Comparison of ENCODE assay signal across 1 cellular context in the genomic region with DNA sequence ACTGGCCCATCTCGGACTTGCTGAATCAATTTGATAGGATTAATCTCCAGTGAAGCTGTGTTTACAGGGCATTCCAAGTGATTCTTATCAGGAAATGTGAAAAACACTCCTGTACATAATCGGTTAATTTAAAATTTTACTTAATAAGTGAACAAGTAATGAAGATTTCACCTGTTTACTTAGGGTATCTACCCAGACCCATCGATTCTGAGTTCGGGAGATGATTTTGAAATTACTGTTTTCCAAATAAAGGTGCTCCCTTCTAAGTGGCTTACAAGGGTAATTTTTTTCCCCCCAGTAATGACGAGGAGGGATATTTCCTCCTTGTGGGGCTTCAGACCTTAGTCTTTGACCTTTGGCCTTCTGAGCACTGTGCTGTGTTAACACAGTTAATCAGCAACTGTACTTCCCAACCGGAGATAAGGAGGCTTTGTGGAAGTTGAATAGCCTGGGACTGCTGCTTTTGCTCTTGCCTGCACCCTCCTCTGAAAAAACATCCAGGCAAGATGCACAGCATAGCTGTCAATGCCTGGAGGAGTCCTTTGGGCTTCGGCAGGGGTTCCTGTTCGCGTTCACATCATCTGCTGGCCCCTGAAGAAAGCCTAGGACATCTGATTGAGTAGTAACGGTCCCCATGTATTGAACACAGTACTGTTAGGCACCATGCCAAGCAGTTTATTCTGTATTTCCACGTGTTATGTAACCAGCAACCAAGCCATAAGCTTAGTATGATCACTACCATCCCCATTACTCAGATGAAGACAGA.
A peak's percentile ranks its signal among the peaks of the same experiment; 100 is the strongest.
TF ChIP-seq lines count a peak whose summit lies in the region.

No MANE protein-coding gene starts in this region.

TF ChIP-seq in HepG2, 621 proteins besides CTCF, POLR2A, EP300 and RAD21 (continued from another document and continues in another):
- TF ChIP-seq, protein P1, sequence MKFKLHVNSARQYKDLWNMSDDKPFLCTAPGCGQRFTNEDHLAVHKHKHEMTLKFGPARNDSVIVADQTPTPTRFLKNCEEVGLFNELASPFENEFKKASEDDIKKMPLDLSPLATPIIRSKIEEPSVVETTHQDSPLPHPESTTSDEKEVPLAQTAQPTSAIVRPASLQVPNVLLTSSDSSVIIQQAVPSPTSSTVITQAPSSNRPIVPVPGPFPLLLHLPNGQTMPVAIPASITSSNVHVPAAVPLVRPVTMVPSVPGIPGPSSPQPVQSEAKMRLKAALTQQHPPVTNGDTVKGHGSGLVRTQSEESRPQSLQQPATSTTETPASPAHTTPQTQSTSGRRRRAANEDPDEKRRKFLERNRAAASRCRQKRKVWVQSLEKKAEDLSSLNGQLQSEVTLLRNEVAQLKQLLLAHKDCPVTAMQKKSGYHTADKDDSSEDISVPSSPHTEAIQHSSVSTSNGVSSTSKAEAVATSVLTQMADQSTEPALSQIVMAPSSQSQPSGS (CRISPR knock-in tag; IDR thresholded peaks at IDR 0.05): peak; percentile 29; the same call in 1 of the 2 replicates
- TF ChIP-seq, protein P2, sequence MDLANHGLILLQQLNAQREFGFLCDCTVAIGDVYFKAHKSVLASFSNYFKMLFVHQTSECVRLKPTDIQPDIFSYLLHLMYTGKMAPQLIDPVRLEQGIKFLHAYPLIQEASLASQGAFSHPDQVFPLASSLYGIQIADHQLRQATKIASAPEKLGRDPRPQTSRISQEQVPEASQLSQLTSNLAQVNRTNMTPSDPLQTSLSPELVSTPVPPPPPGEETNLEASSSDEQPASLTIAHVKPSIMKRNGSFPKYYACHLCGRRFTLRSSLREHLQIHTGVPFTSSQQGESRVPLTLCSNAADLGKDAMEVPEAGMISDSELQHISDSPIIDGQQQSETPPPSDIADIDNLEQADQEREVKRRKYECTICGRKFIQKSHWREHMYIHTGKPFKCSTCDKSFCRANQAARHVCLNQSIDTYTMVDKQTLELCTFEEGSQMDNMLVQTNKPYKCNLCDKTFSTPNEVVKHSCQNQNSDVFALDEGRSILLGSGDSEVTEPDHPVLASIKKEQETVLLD (CRISPR knock-in tag; IDR thresholded peaks at IDR 0.05; ENCODE audit: low read depth): 0 out of 2 replicates have a peak, but pooled peaks have one; percentile 20
- TF ChIP-seq ZNF556 (CRISPR knock-in tag; IDR thresholded peaks at IDR 0.05; ENCODE audit: borderline replicate concordance) (peak; percentile 37; the same call in 1 of the 2 replicates), NFIC (IDR thresholded peaks at IDR 0.05; ENCODE audit: low read length) (no peak), ZFP90 (CRISPR knock-in tag; IDR thresholded peaks at IDR 0.05; ENCODE audit: borderline replicate concordance) (peak; percentile 43; the same call in 1 of the 2 replicates), RNF2 (conservative IDR thresholded peaks at IDR 0.05; ENCODE audit: low read depth) (no peak), NR2F6 (IDR thresholded peaks at IDR 0.05) (peak; percentile 97), NR2F6 (CRISPR knock-in tag; IDR thresholded peaks at IDR 0.05) (peak; percentile 98), CREB1 (IDR thresholded peaks at IDR 0.05) (no peak), CREB1 (CRISPR knock-in tag; IDR thresholded peaks at IDR 0.05) (peak; percentile 55), KMT2A (CRISPR knock-in tag; IDR thresholded peaks at IDR 0.05) (peak; percentile 58; the same call in 1 of the 2 replicates), ZNF33A (CRISPR knock-in tag; IDR thresholded peaks at IDR 0.05; ENCODE audit: borderline replicate concordance) (no peak), RBM39 (IDR thresholded peaks at IDR 0.05; ENCODE audit: low read depth, low read length, poor library complexity, severe bottlenecking) (no peak), ZFP36L2 (CRISPR knock-in tag; IDR thresholded peaks at IDR 0.05) (no peak), SP140L (CRISPR knock-in tag; IDR thresholded peaks at IDR 0.05; ENCODE audit: borderline replicate concordance) (no peak), HNRNPK (IDR thresholded peaks at IDR 0.05; ENCODE audit: low read depth, low read length, poor library complexity, severe bottlenecking) (no peak), ZNF749 (CRISPR knock-in tag; IDR thresholded peaks at IDR 0.05; ENCODE audit: borderline replicate concordance) (no peak), ZNF75D (CRISPR knock-in tag; IDR thresholded peaks at IDR 0.05; ENCODE audit: borderline replicate concordance) (no peak), TBX2 (CRISPR knock-in tag; IDR thresholded peaks at IDR 0.05; ENCODE audit: borderline replicate concordance) (peak; percentile 86; the same call in 1 of the 2 replicates), SMAD1 (CRISPR knock-in tag; IDR thresholded peaks at IDR 0.05; ENCODE audit: borderline replicate concordance, low read depth) (no peak), SMAD3 (CRISPR knock-in tag; IDR thresholded peaks at IDR 0.05) (no peak; the same call in 1 of the 2 replicates), ZBTB7B (CRISPR knock-in tag; IDR thresholded peaks at IDR 0.05) (peak; percentile 70; the same call in 1 of the 2 replicates), TARDBP (CRISPR knock-in tag; IDR thresholded peaks at IDR 0.05) (peak; percentile 93), HOXA5 (CRISPR knock-in tag; IDR thresholded peaks at IDR 0.05) (no peak), ZNF235 (CRISPR knock-in tag; IDR thresholded peaks at IDR 0.05; ENCODE audit: borderline replicate concordance) (no peak), SATB2 (CRISPR knock-in tag; IDR thresholded peaks at IDR 0.05) (no peak), DNMT3B (CRISPR knock-in tag; conservative IDR thresholded peaks at IDR 0.05) (no peak), DR1 (CRISPR knock-in tag; IDR thresholded peaks at IDR 0.05) (no peak), ZNF550 (CRISPR knock-in tag; IDR thresholded peaks at IDR 0.05; ENCODE audit: borderline replicate concordance) (no peak), IRX3 (CRISPR knock-in tag; IDR thresholded peaks at IDR 0.05; ENCODE audit: borderline replicate concordance, low read depth) (0 out of 2 replicates have a peak, but pooled peaks have one; percentile 50)
- TF ChIP-seq, protein P3, sequence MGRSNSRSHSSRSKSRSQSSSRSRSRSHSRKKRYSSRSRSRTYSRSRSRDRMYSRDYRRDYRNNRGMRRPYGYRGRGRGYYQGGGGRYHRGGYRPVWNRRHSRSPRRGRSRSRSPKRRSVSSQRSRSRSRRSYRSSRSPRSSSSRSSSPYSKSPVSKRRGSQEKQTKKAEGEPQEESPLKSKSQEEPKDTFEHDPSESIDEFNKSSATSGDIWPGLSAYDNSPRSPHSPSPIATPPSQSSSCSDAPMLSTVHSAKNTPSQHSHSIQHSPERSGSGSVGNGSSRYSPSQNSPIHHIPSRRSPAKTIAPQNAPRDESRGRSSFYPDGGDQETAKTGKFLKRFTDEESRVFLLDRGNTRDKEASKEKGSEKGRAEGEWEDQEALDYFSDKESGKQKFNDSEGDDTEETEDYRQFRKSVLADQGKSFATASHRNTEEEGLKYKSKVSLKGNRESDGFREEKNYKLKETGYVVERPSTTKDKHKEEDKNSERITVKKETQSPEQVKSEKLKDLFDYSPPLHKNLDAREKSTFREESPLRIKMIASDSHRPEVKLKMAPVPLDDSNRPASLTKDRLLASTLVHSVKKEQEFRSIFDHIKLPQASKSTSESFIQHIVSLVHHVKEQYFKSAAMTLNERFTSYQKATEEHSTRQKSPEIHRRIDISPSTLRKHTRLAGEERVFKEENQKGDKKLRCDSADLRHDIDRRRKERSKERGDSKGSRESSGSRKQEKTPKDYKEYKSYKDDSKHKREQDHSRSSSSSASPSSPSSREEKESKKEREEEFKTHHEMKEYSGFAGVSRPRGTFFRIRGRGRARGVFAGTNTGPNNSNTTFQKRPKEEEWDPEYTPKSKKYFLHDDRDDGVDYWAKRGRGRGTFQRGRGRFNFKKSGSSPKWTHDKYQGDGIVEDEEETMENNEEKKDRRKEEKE (IDR thresholded peaks at IDR 0.05): no peak
- TF ChIP-seq, protein P4, sequence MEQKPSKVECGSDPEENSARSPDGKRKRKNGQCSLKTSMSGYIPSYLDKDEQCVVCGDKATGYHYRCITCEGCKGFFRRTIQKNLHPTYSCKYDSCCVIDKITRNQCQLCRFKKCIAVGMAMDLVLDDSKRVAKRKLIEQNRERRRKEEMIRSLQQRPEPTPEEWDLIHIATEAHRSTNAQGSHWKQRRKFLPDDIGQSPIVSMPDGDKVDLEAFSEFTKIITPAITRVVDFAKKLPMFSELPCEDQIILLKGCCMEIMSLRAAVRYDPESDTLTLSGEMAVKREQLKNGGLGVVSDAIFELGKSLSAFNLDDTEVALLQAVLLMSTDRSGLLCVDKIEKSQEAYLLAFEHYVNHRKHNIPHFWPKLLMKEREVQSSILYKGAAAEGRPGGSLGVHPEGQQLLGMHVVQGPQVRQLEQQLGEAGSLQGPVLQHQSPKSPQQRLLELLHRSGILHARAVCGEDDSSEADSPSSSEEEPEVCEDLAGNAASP (CRISPR knock-in tag; IDR thresholded peaks at IDR 0.05; ENCODE audit: borderline replicate concordance): 0 out of 2 replicates have a peak, but pooled peaks have one; percentile 27
- TF ChIP-seq, protein P5, sequence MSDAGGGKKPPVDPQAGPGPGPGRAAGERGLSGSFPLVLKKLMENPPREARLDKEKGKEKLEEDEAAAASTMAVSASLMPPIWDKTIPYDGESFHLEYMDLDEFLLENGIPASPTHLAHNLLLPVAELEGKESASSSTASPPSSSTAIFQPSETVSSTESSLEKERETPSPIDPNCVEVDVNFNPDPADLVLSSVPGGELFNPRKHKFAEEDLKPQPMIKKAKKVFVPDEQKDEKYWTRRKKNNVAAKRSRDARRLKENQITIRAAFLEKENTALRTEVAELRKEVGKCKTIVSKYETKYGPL (CRISPR knock-in tag; IDR thresholded peaks at IDR 0.05): peak; percentile 83; the same call in 1 of the 2 replicates
- TF ChIP-seq, protein P6, sequence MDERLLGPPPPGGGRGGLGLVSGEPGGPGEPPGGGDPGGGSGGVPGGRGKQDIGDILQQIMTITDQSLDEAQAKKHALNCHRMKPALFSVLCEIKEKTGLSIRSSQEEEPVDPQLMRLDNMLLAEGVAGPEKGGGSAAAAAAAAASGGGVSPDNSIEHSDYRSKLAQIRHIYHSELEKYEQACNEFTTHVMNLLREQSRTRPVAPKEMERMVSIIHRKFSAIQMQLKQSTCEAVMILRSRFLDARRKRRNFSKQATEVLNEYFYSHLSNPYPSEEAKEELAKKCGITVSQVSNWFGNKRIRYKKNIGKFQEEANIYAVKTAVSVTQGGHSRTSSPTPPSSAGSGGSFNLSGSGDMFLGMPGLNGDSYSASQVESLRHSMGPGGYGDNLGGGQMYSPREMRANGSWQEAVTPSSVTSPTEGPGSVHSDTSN (CRISPR knock-in tag; IDR thresholded peaks at IDR 0.05): no peak
- TF ChIP-seq, protein P7, sequence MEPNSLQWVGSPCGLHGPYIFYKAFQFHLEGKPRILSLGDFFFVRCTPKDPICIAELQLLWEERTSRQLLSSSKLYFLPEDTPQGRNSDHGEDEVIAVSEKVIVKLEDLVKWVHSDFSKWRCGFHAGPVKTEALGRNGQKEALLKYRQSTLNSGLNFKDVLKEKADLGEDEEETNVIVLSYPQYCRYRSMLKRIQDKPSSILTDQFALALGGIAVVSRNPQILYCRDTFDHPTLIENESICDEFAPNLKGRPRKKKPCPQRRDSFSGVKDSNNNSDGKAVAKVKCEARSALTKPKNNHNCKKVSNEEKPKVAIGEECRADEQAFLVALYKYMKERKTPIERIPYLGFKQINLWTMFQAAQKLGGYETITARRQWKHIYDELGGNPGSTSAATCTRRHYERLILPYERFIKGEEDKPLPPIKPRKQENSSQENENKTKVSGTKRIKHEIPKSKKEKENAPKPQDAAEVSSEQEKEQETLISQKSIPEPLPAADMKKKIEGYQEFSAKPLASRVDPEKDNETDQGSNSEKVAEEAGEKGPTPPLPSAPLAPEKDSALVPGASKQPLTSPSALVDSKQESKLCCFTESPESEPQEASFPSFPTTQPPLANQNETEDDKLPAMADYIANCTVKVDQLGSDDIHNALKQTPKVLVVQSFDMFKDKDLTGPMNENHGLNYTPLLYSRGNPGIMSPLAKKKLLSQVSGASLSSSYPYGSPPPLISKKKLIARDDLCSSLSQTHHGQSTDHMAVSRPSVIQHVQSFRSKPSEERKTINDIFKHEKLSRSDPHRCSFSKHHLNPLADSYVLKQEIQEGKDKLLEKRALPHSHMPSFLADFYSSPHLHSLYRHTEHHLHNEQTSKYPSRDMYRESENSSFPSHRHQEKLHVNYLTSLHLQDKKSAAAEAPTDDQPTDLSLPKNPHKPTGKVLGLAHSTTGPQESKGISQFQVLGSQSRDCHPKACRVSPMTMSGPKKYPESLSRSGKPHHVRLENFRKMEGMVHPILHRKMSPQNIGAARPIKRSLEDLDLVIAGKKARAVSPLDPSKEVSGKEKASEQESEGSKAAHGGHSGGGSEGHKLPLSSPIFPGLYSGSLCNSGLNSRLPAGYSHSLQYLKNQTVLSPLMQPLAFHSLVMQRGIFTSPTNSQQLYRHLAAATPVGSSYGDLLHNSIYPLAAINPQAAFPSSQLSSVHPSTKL (CRISPR knock-in tag; IDR thresholded peaks at IDR 0.05): peak; percentile 85
- TF ChIP-seq, protein P8, sequence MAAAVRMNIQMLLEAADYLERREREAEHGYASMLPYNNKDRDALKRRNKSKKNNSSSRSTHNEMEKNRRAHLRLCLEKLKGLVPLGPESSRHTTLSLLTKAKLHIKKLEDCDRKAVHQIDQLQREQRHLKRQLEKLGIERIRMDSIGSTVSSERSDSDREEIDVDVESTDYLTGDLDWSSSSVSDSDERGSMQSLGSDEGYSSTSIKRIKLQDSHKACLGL (CRISPR knock-in tag; IDR thresholded peaks at IDR 0.05): no peak
- TF ChIP-seq, protein P9, sequence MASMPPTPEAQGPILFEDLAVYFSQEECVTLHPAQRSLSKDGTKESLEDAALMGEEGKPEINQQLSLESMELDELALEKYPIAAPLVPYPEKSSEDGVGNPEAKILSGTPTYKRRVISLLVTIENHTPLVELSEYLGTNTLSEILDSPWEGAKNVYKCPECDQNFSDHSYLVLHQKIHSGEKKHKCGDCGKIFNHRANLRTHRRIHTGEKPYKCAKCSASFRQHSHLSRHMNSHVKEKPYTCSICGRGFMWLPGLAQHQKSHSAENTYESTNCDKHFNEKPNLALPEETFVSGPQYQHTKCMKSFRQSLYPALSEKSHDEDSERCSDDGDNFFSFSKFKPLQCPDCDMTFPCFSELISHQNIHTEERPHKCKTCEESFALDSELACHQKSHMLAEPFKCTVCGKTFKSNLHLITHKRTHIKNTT (CRISPR knock-in tag; IDR thresholded peaks at IDR 0.05): no peak
- TF ChIP-seq, protein P10, sequence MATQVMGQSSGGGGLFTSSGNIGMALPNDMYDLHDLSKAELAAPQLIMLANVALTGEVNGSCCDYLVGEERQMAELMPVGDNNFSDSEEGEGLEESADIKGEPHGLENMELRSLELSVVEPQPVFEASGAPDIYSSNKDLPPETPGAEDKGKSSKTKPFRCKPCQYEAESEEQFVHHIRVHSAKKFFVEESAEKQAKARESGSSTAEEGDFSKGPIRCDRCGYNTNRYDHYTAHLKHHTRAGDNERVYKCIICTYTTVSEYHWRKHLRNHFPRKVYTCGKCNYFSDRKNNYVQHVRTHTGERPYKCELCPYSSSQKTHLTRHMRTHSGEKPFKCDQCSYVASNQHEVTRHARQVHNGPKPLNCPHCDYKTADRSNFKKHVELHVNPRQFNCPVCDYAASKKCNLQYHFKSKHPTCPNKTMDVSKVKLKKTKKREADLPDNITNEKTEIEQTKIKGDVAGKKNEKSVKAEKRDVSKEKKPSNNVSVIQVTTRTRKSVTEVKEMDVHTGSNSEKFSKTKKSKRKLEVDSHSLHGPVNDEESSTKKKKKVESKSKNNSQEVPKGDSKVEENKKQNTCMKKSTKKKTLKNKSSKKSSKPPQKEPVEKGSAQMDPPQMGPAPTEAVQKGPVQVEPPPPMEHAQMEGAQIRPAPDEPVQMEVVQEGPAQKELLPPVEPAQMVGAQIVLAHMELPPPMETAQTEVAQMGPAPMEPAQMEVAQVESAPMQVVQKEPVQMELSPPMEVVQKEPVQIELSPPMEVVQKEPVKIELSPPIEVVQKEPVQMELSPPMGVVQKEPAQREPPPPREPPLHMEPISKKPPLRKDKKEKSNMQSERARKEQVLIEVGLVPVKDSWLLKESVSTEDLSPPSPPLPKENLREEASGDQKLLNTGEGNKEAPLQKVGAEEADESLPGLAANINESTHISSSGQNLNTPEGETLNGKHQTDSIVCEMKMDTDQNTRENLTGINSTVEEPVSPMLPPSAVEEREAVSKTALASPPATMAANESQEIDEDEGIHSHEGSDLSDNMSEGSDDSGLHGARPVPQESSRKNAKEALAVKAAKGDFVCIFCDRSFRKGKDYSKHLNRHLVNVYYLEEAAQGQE (IDR thresholded peaks at IDR 0.05; ENCODE audit: borderline replicate concordance in 1 of 2, low read depth in 1 of 2, low read length in 2 of 2): no peak
